Comparison of ENCODE assay signal across 15 cellular contexts in the genomic region with DNA sequence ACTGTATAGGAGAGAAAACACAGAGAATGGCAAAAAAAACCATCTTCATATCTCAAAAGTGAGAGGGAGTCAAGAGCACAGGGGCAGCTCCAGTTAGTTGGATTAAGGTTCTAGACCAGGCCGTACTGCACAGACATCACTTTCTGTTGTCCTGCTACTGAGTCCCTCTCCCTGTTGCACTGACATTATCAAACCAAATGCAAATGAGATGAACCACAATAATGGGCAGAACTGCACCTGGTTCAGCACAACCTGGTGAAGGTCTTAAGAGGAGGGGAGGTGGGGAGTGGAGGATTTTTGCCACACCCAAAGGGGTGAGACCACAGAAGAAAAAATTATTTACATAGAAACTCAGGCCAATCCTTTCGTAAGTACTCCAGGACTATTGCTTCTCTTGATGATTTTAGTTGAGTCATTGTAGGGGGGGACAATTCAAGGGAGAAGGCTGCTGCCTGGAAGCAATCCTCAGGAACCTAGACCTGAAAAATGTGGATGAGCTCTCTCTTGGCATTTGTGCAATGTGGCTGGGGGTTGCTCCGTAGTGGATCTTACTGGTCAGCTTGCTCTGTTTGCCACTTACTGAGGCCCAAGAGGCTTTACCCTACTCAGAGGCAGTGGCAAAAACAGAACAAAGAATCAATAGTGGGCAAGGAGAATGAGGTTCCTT.
"Had no signal": no experiment of that assay in that cellular context is flagged by ENCODE, and none has a peak within 500 bp of the region (broad histone marks: within the 10 kb centered on the region; RNA-seq: fewer than 3 reads in every experiment).

No MANE protein-coding gene starts in this region.

- H3K27me3 ChIP-seq: foreskin keratinocyte, upper lobe of right lung had no signal

- H3K4me3 ChIP-seq: lung, upper lobe of right lung had no signal

- H3K36me3 ChIP-seq: upper lobe of right lung had no signal

- H3K4me1 ChIP-seq: foreskin keratinocyte, upper lobe of right lung had no signal

- H3K27ac ChIP-seq: epithelial cell of prostate, foreskin keratinocyte, upper lobe of right lung had no signal

- H3K9me3 ChIP-seq: upper lobe of right lung had no signal

- ATAC-seq: activated T-cell treated with anti-CD3 and anti-CD28 coated beads, Interleukin-2, amount 50 U/mL, for 72 hours; foreskin keratinocyte; sciatic nerve; stimulated activated effector memory CD8-positive, alpha-beta T cell treated with anti-CD3 and anti-CD28 coated beads, Interleukin-12 subunit alpha, Interleukin-12 subunit beta, amount 100 ng/mL, for 72 hours; upper lobe of right lung had no signal

- DNase-seq: activated CD4-positive, alpha-beta T cell treated with anti-CD3 and anti-CD28 coated beads, Interleukin-2, amount 50 U/mL, for 4 hours; activated gamma-delta T cell; activated naive CD8-positive, alpha-beta T cell treated with anti-CD3 and anti-CD28 coated beads for 36 hours; activated T-cell treated with anti-CD3 and anti-CD28 coated beads, Interleukin-2, amount 50 U/mL, for 72 hours; caudate nucleus; endodermal cell; foreskin keratinocyte; hypothalamus; stimulated activated CD4-positive, alpha-beta T cell treated with anti-CD3 and anti-CD28 coated beads, Interleukin-4, amount 100 ng/mL, for 24 hours; T-helper 2 cell; upper lobe of right lung had no signal
